8 cellular contexts compared by ENCODE assay signal in the genomic region with DNA sequence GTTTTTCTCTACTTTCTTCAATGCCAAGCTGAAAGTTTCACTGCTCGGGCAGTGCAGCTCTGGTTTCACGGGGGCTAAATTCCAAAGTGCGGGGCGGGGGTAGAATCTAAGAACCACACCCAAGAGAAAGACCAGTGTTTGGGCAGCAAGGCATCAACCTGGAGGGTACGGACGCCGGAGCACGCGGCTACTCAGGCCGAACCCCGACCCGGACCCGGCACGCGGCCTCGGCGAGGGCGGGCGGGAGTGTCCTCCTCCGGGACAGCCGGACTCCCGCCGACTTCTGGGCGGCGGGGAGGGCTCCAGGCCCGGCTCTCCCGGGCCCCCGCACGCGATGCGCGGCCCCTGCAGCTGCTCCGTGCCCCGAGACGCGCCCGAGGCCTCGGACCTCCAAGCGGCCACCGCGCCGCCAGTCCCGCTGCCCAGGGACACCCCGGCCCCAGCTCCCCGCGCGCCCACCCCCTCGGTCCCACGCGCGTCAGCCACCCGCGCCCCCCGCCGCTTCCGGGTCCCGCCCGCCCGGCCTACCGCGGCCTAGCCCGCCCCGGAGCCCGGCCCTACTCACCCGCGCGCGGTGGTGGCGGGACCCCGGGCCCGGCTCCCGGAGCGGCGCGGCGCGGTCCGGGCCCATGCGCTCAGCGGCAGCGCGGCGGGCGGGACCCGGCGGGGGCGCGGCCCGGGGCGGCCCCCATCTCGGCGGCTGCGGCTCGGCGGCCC. TPM values are rescaled to one million over a fixed set of nuclear protein-coding genes. Genes with fewer than 3 reads are reported as not detected.
DNase-seq lines count a peak whose midpoint lies in the region; ATAC-seq and TF ChIP-seq lines count a peak whose summit lies in the region.

No MANE protein-coding gene starts in this region.

- peak in 1 of 2 donors; percentile 42 for TF ChIP-seq POLR2A in Peyer's patch (IDR thresholded peaks at IDR 0.05)

- H3K4me1 ChIP-seq in Peyer's patch (peaks cover 0 to 23% (median 13%) of the 10 kb centered on the region in 4 donors), ectodermal cell (ENCODE audit: control insufficient read depth, insufficient read depth, low read length) (no peaks in the 10 kb centered on the region), mucosa of stomach (ENCODE audit: control insufficient read depth, insufficient read depth, low read length) (peaks cover 5% of the 10 kb centered on the region)

- no peaks in the 10 kb centered on the region for H3K9me3 ChIP-seq in Peyer's patch
- no peaks in the 10 kb centered on the region for H3K9me3 ChIP-seq in ectodermal cell (ENCODE audit: control insufficient read depth, low read length)
- H3K9me3 ChIP-seq in mucosa of stomach (ENCODE audit: control insufficient read depth, low read length), result no peaks in the 10 kb centered on the region

- peak overlapping the region; percentile 59 for H3K9ac ChIP-seq in mucosa of stomach (ENCODE audit: low read length)

- ATAC-seq in activated CD4-positive, CD25-positive, alpha-beta regulatory T cell treated with anti-CD3 and anti-CD28 coated beads, Interleukin-2, amount 50 U/mL, for 24 hours, result peak; percentile 33 to 45
- peak; percentile 24 for ATAC-seq in HG02623 (IDR thresholded peaks at IDR 0.05; ENCODE audit: unreplicated experiment)

- H3K36me3 ChIP-seq in Peyer's patch (peaks cover 0 to 3% (median 0%) of the 10 kb centered on the region in 3 donors), ectodermal cell (ENCODE audit: control insufficient read depth, insufficient read depth, low read length) (no peaks in the 10 kb centered on the region), mucosa of stomach (ENCODE audit: control insufficient read depth, insufficient read depth, low read length) (no peaks in the 10 kb centered on the region)

- peak overlapping the region; percentile 71 to 90 (median 79) for H3K27ac ChIP-seq in Peyer's patch
- H3K27ac ChIP-seq in ectodermal cell (ENCODE audit: insufficient read depth, low read depth, low read length, poor library complexity, severe bottlenecking), result no peak overlapping the region

- 0% methylated on average over 95 of the region's 95 CpGs for WGBS in ectodermal cell, 2 experiments

- no peak for DNase-seq in activated CD4-positive, CD25-positive, alpha-beta regulatory T cell treated with anti-CD3 and anti-CD28 coated beads, Interleukin-2, amount 50 U/mL, for 72 hours
- DNase-seq in Peyer's patch, result peak in 2 of 3 donors; percentile 71 to 76
- no peak for DNase-seq in NCI-H1092 (lab: John Stamatoyannopoulos, UW)
- DNase-seq in OCI-M2 (lab: John Stamatoyannopoulos, UW; ENCODE audit: unreplicated experiment), result no peak

- H3K4me3 ChIP-seq in Peyer's patch (peak overlapping the region; percentile 59 to 93 (median 86)), ectodermal cell (ENCODE audit: insufficient read depth, low read depth, low read length) (peak overlapping the region; percentile 70), mucosa of stomach (ENCODE audit: low read length) (no peak overlapping the region)

- TF ChIP-seq CTCF in Peyer's patch (IDR thresholded peaks at IDR 0.05), result no peak

- H3K27me3 ChIP-seq in Peyer's patch, result no peaks in the 10 kb centered on the region
- no peaks in the 10 kb centered on the region for H3K27me3 ChIP-seq in ectodermal cell (ENCODE audit: control insufficient read depth, insufficient read depth, low read length, poor library complexity, severe bottlenecking)
- no peaks in the 10 kb centered on the region for H3K27me3 ChIP-seq in mucosa of stomach (ENCODE audit: control insufficient read depth, insufficient read depth, low read length)

RNA-seq across cellular contexts. Expression of a gene that starts 0.6 kb away (rescaled TPM):
- total RNA-seq in Peyer's patch, result 10 to 100 TPM; 31.4 to 47.2 (median 37.3) TPM
- polyA plus RNA-seq in ectodermal cell (2013, experiment 1 of 4), result 30.4 TPM
- polyA plus RNA-seq in ectodermal cell (2013, experiment 2 of 4), result 30.3 TPM
- polyA plus RNA-seq in ectodermal cell (2013, experiment 3 of 4), result 24.6 TPM
- 27.8 TPM for polyA plus RNA-seq in ectodermal cell (2013, experiment 4 of 4)

RNA-seq across cellular contexts. Expression of a gene that starts 18.4 kb away (rescaled TPM):
- total RNA-seq in Peyer's patch, result 10 to 100 TPM; 58.3 to 73.4 (median 61.3) TPM
- polyA plus RNA-seq in ectodermal cell (2013, experiment 1 of 4), result 86.3 TPM
- 87.0 TPM for polyA plus RNA-seq in ectodermal cell (2013, experiment 2 of 4)
- polyA plus RNA-seq in ectodermal cell (2013, experiment 3 of 4), result 68.8 TPM
- polyA plus RNA-seq in ectodermal cell (2013, experiment 4 of 4), result 81.9 TPM

RNA-seq across cellular contexts. Expression of a gene that starts 29.8 kb away (rescaled TPM):
- total RNA-seq in Peyer's patch, result 100 to 1,000 TPM; 130 to 211 (median 166) TPM
- 46.1 TPM for polyA plus RNA-seq in ectodermal cell (2013, experiment 1 of 4)
- 43.0 TPM for polyA plus RNA-seq in ectodermal cell (2013, experiment 2 of 4)
- polyA plus RNA-seq in ectodermal cell (2013, experiment 3 of 4), result 35.2 TPM
- 37.4 TPM for polyA plus RNA-seq in ectodermal cell (2013, experiment 4 of 4)

RNA-seq across cellular contexts. Expression of a gene that starts 45.0 kb away (rescaled TPM):
- 10 to 100 TPM in 3 of 4 donors, 1 to 10 TPM in 1; 9.6 to 65.2 (median 29.5) TPM for total RNA-seq in Peyer's patch
- polyA plus RNA-seq in ectodermal cell (2013, experiment 1 of 4), result 279 TPM
- 259 TPM for polyA plus RNA-seq in ectodermal cell (2013, experiment 2 of 4)
- 305 TPM for polyA plus RNA-seq in ectodermal cell (2013, experiment 3 of 4)
- polyA plus RNA-seq in ectodermal cell (2013, experiment 4 of 4), result 341 TPM

RNA-seq across cellular contexts. Expression of a gene that starts 49.7 kb away (rescaled TPM):
- total RNA-seq in Peyer's patch, result 100 to 1,000 TPM in 2 of 4 donors, 10 to 100 TPM in 2; 32.2 to 154 (median 105) TPM
- polyA plus RNA-seq in ectodermal cell (2013, experiment 1 of 4), result 27.4 TPM
- polyA plus RNA-seq in ectodermal cell (2013, experiment 2 of 4), result 28.0 TPM
- 25.3 TPM for polyA plus RNA-seq in ectodermal cell (2013, experiment 3 of 4)
- 27.1 TPM for polyA plus RNA-seq in ectodermal cell (2013, experiment 4 of 4)

Comparison
In these comparisons a context has a peak if more than half of its experiments do, and no peak if none do; other contexts are left out.
1. DNase-seq: peak in Peyer's patch (2 of 3); none in activated CD4-positive, CD25-positive, alpha-beta regulatory T cell treated with anti-CD3 and anti-CD28 coated beads, Interleukin-2, amount 50 U/mL, for 72 hours (single experiment), NCI-H1092 (single experiment) and OCI-M2 (single experiment).